Comparison of ENCODE assay signal across 21 cellular contexts in genomic region chr12:58882796-58883195, GRCh38. TPM values are rescaled to one million over a fixed set of nuclear protein-coding genes. Genes with fewer than 3 reads are reported as not detected.
DNase-seq lines count a peak whose midpoint lies in the region; TF ChIP-seq lines count a peak whose summit lies in the region.
"Had no signal": no experiment of that assay in that cellular context is flagged by ENCODE, and none has a peak within 500 bp of the region (broad histone marks: within the 10 kb centered on the region; RNA-seq: fewer than 3 reads in every experiment).

No MANE protein-coding gene starts in this region.

- no peak for TF ChIP-seq POLR2A in sigmoid colon (IDR thresholded peaks at IDR 0.05)

- TF ChIP-seq CTCF in chondrocyte (IDR thresholded peaks at IDR 0.05) = no peak
- TF ChIP-seq CTCF in sigmoid colon (IDR thresholded peaks at IDR 0.05) = no peak

- peaks cover 91% of the 10 kb centered on the region for H3K4me1 Mint-ChIP-seq in chondrocyte (ENCODE audit: low read depth)
- H3K4me1 Mint-ChIP-seq: activated CD4-positive, alpha-beta T cell treated with anti-CD3 and anti-CD28 coated beads, Interleukin-2, amount 10 ng/mL, durations not matched to agents 7 days and 5 days; CD4-positive, CD25-positive, alpha-beta regulatory T cell; T-helper 17 cell had no signal

- TF ChIP-seq EP300 in sigmoid colon (IDR thresholded peaks at IDR 0.05) = no peak

- H3K36me3 ChIP-seq in sigmoid colon = peaks cover 18 to 100% (median 28%) of the 10 kb centered on the region in 4 donors

- peak overlapping the region in 3 of 4 donors; percentile 15 to 20 (median 20) for H3K27ac ChIP-seq in sigmoid colon
- H3K27ac ChIP-seq: foreskin keratinocyte, hepatocyte, psoas muscle, testis had no signal

- H3K4me3 ChIP-seq in sigmoid colon = no peak overlapping the region
- H3K4me3 ChIP-seq: hepatocyte, psoas muscle, testis had no signal

- H3K9me3 ChIP-seq in sigmoid colon = no peaks in the 10 kb centered on the region
- H3K9me3 ChIP-seq: psoas muscle, testis had no signal

- H3K36me3 Mint-ChIP-seq in chondrocyte (ENCODE audit: low read depth) = peaks cover 68% of the 10 kb centered on the region
- H3K36me3 Mint-ChIP-seq: activated naive CD8-positive, alpha-beta T cell; CD4-positive, CD25-positive, alpha-beta regulatory T cell had no signal

- no peak overlapping the region for H3K4me3 Mint-ChIP-seq in chondrocyte (ENCODE audit: unreplicated experiment)
- H3K4me3 Mint-ChIP-seq: activated CD4-positive, alpha-beta T cell treated with anti-CD3 and anti-CD28 coated beads, Interleukin-2, amount 10 ng/mL, durations not matched to agents 7 days and 5 days; activated naive CD8-positive, alpha-beta T cell; activated T-helper 1 cell treated with anti-CD3 and anti-CD28 coated beads, Interleukin-12 subunit alpha, Interleukin-12 subunit beta, Interleukin-2, Interleukin-4 antibody, amounts not matched to agents 30 ng/mL and 10 ng/mL and 1 ng/mL, durations not matched to agents 14 hours and 24 hours and 36 hours; CD4-positive, CD25-positive, alpha-beta regulatory T cell; T-helper 17 cell had no signal

- H3K9me3 Mint-ChIP-seq in chondrocyte (ENCODE audit: low read depth) = no peaks in the 10 kb centered on the region
- H3K9me3 Mint-ChIP-seq: activated CD4-positive, alpha-beta T cell treated with anti-CD3 and anti-CD28 coated beads, Interleukin-2, amount 10 ng/mL, durations not matched to agents 7 days and 5 days; activated T-helper 1 cell treated with anti-CD3 and anti-CD28 coated beads, Interleukin-12 subunit alpha, Interleukin-12 subunit beta, Interleukin-2, Interleukin-4 antibody, amounts not matched to agents 30 ng/mL and 10 ng/mL and 1 ng/mL, durations not matched to agents 14 hours and 24 hours and 36 hours had no signal

- H3K27me3 Mint-ChIP-seq in chondrocyte (ENCODE audit: low read depth) = no peaks in the 10 kb centered on the region
- H3K27me3 Mint-ChIP-seq: activated CD4-positive, alpha-beta T cell treated with anti-CD3 and anti-CD28 coated beads, Interleukin-2, amount 10 ng/mL, durations not matched to agents 7 days and 5 days; activated naive CD8-positive, alpha-beta T cell; CD4-positive, CD25-positive, alpha-beta regulatory T cell; T-helper 17 cell had no signal

- no peaks in the 10 kb centered on the region for H3K27me3 ChIP-seq in sigmoid colon
- H3K27me3 ChIP-seq: foreskin keratinocyte, hepatocyte, testis had no signal

- peak; percentile 32 for DNase-seq in NCI-H1105 treated with DMSO at 0.1 percent for 48 hours (lab: John Stamatoyannopoulos, UW)
- peak; percentile 2 for DNase-seq in NCI-H2196 treated with DMSO at 0.1 percent for 48 hours (lab: John Stamatoyannopoulos, UW; ENCODE audit: unreplicated experiment)
- no peak for DNase-seq in chondrocyte (ENCODE audit: low spot score)
- DNase-seq in sigmoid colon = no peak
- no peak for DNase-seq in activated effector memory CD4-positive, alpha-beta T cell treated with anti-CD3 and anti-CD28 coated beads, Interleukin-2, amount 50 U/mL, for 16 hours
- DNase-seq in NCI-H2029 treated with DMSO at 0.1 percent for 48 hours (lab: John Stamatoyannopoulos, UW) = no peak
- DNase-seq in retina = no peak
- DNase-seq: activated CD4-positive, alpha-beta T cell treated with anti-CD3 and anti-CD28 coated beads, Interleukin-2, amount 10 ng/mL, durations not matched to agents 7 days and 5 days; CD4-positive, CD25-positive, alpha-beta regulatory T cell; DMS79; erythroblast; foreskin keratinocyte; islet precursor cell; psoas muscle; stimulated activated naive CD4-positive, alpha-beta T cell; T-helper 17 cell; testis had no signal

- H3K4me1 ChIP-seq in sigmoid colon = peaks cover 0 to 42% (median 13%) of the 10 kb centered on the region in 4 donors
- H3K4me1 ChIP-seq: psoas muscle, testis had no signal

- WGBS in sigmoid colon, 2 donors = 94% methylated on average over 2 of the region's 2 CpGs

- H3K27ac Mint-ChIP-seq in chondrocyte (ENCODE audit: unreplicated experiment) = peak overlapping the region; percentile 91
- H3K27ac Mint-ChIP-seq: activated CD4-positive, alpha-beta T cell treated with anti-CD3 and anti-CD28 coated beads, Interleukin-2, amount 10 ng/mL, durations not matched to agents 7 days and 5 days; activated naive CD8-positive, alpha-beta T cell; activated T-helper 1 cell treated with anti-CD3 and anti-CD28 coated beads, Interleukin-12 subunit alpha, Interleukin-12 subunit beta, Interleukin-2, Interleukin-4 antibody, amounts not matched to agents 30 ng/mL and 10 ng/mL and 1 ng/mL, durations not matched to agents 14 hours and 24 hours and 36 hours; CD4-positive, CD25-positive, alpha-beta regulatory T cell; T-helper 17 cell had no signal

- intact Hi-C loops in sigmoid colon (cut with DNase I) = loop anchor here (5.0 kb wide), 1 partner anchor 35 kb away; no protein-coding TSS in a partner anchor

RNA-seq across cellular contexts. Expression of gene LRIG3, which starts 37.5 kb away (rescaled TPM):
- total RNA-seq in chondrocyte (80.4 to 207 TPM (median 85.8 TPM) in 3 replicates), sigmoid colon (100 to 1,000 TPM in 1 of 4 donors, 10 to 100 TPM in 3; 58.1 to 186 (median 64.2) TPM)
- 10 to 100 TPM in 1 of 3 donors, 1 to 10 TPM in 2; 2.8 to 26.1 (median 6.6) TPM for polyA plus RNA-seq in sigmoid colon
- total RNA-seq: activated CD4-positive, alpha-beta T cell treated with anti-CD3 and anti-CD28 coated beads, Interleukin-2, amount 10 ng/mL, durations not matched to agents 7 days and 5 days; activated T-helper 1 cell treated with anti-CD3 and anti-CD28 coated beads, Interleukin-12 subunit alpha, Interleukin-12 subunit beta, Interleukin-2, Interleukin-4 antibody, amounts not matched to agents 30 ng/mL and 10 ng/mL and 1 ng/mL, durations not matched to agents 14 hours and 24 hours and 36 hours; CD4-positive, CD25-positive, alpha-beta regulatory T cell; mononuclear cell; T-helper 17 cell had no signal
- polyA plus RNA-seq: CD4-positive, CD25-positive, alpha-beta regulatory T cell had no signal

Comparison
In these comparisons a context has a peak if more than half of its experiments do, and no peak if none do; other contexts are left out.
1. DNase-seq: peak in NCI-H1105 treated with DMSO at 0.1 percent for 48 hours (single experiment) and NCI-H2196 treated with DMSO at 0.1 percent for 48 hours (single experiment); none in chondrocyte (single experiment), sigmoid colon (single experiment), activated effector memory CD4-positive, alpha-beta T cell treated with anti-CD3 and anti-CD28 coated beads, Interleukin-2, amount 50 U/mL, for 16 hours (single experiment), NCI-H2029 treated with DMSO at 0.1 percent for 48 hours (single experiment) and retina (single experiment).